ENCODE assay signal across 20 cellular contexts in the genomic region with DNA sequence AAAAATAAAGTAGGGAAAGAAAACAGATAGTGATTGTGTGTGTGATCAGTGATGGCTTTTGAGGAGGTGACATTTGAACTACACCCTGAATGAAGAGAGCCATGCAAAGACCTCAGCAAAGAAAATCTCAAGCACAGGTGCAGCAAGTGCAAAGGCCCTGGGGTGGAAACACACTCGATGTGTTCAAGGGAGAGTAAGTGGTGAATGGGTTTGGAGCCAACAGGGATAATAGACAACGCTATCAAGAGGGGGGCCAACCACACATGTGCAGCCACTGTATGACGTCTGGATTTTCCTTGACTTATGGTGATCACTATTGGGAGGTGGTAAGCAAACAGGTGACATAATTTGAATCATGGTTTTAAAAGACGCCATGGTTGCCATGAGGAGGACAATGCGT.
A peak's percentile ranks its signal among the peaks of the same experiment; 100 is the strongest.
DNase-seq lines count a peak whose midpoint lies in the region; ATAC-seq and TF ChIP-seq lines count a peak whose summit lies in the region.
"Had no signal": no experiment of that assay in that cellular context is flagged by ENCODE, and none has a peak within 500 bp of the region (broad histone marks: within the 10 kb centered on the region; RNA-seq: fewer than 3 reads in every experiment).

No MANE protein-coding gene starts in this region.

- H3K27ac Mint-ChIP-seq in T-helper 17 cell, result peak overlapping the region; percentile 42
- peak overlapping the region; percentile 91 for H3K27ac Mint-ChIP-seq in nephron progenitor cell
- H3K27ac Mint-ChIP-seq in stimulated activated effector memory CD8-positive, alpha-beta T cell treated with anti-CD3 and anti-CD28 coated beads, Interleukin-12 subunit alpha, Interleukin-12 subunit beta, amount 100 ng/mL, for 72 hours, result peak overlapping the region; percentile 33
- H3K27ac Mint-ChIP-seq: CD4-positive, alpha-beta memory T cell had no signal

- no peak overlapping the region for H3K4me3 Mint-ChIP-seq in T-helper 17 cell
- no peak overlapping the region for H3K4me3 Mint-ChIP-seq in nephron progenitor cell
- H3K4me3 Mint-ChIP-seq in stimulated activated effector memory CD8-positive, alpha-beta T cell treated with anti-CD3 and anti-CD28 coated beads, Interleukin-12 subunit alpha, Interleukin-12 subunit beta, amount 100 ng/mL, for 72 hours, result no peak overlapping the region
- H3K4me3 Mint-ChIP-seq: CD4-positive, alpha-beta memory T cell had no signal

- CTCF ChIA-PET in HEK293 (lab: Yijun Ruan, JAX), result no interaction called here

- DNase-seq in T-helper 17 cell (no peak), nephron progenitor cell (no peak), head of caudate nucleus (no peak), left cardiac atrium (no peak), AG08396 (ENCODE audit: low spot score) (no peak)
- DNase-seq in stimulated activated effector memory CD8-positive, alpha-beta T cell treated with anti-CD3 and anti-CD28 coated beads, Interleukin-12 subunit alpha, Interleukin-12 subunit beta, amount 100 ng/mL, for 72 hours (ENCODE audit: low spot score in 2 of 2), result no peak
- DNase-seq: 8988T; ACHN; C1 segment of cervical spinal cord; Calu3; CD4-positive, alpha-beta memory T cell; COR-L47; DMS53; DMS79 treated with DMSO at 0.1 percent for 48 hours; GF-D8; GM23248; H7; HCEC 1CT had no signal

- H3K27ac ChIP-seq in HEK293 (ENCODE audit: extremely low read depth, low read depth, low read length), result no peak overlapping the region
- H3K27ac ChIP-seq: A549, GM23248 had no signal

- no peak overlapping the region for H3K4me3 ChIP-seq in HEK293 (ENCODE audit: low read depth, low read length)
- H3K4me3 ChIP-seq: A549, GM23248 had no signal

- H3K4me1 ChIP-seq in HEK293 (ENCODE audit: control insufficient read depth, insufficient read depth, low read length), result no peaks in the 10 kb centered on the region
- H3K4me1 ChIP-seq: A549 had no signal

- intact Hi-C loops in head of caudate nucleus (cut with DNase I), result no loop called here
- intact Hi-C loops in left cardiac atrium (cut with DNase I), result no loop called here

- H3K9me3 ChIP-seq in HEK293 (ENCODE audit: control insufficient read depth, insufficient read depth, low read depth, low read length) (no peaks in the 10 kb centered on the region), T-helper 17 cell (ENCODE audit: control insufficient read depth, low read length, poor library complexity, severe bottlenecking) (no peaks in the 10 kb centered on the region)
- H3K9me3 ChIP-seq: A549 had no signal

- H3K36me3 Mint-ChIP-seq in T-helper 17 cell (ENCODE audit: low read depth), result peaks cover 6% of the 10 kb centered on the region
- H3K36me3 Mint-ChIP-seq in nephron progenitor cell (ENCODE audit: low read depth), result no peaks in the 10 kb centered on the region
- no peaks in the 10 kb centered on the region for H3K36me3 Mint-ChIP-seq in stimulated activated effector memory CD8-positive, alpha-beta T cell treated with anti-CD3 and anti-CD28 coated beads, Interleukin-12 subunit alpha, Interleukin-12 subunit beta, amount 100 ng/mL, for 72 hours
- H3K36me3 Mint-ChIP-seq: CD4-positive, alpha-beta memory T cell had no signal

- H3K4me1 Mint-ChIP-seq in T-helper 17 cell (peaks cover 11% of the 10 kb centered on the region), nephron progenitor cell (peaks cover 57% of the 10 kb centered on the region)
- no peaks in the 10 kb centered on the region for H3K4me1 Mint-ChIP-seq in stimulated activated effector memory CD8-positive, alpha-beta T cell treated with anti-CD3 and anti-CD28 coated beads, Interleukin-12 subunit alpha, Interleukin-12 subunit beta, amount 100 ng/mL, for 72 hours
- H3K4me1 Mint-ChIP-seq: CD4-positive, alpha-beta memory T cell had no signal

- TF ChIP-seq CTCF in HEK293 (tag by site-specific recombination; IDR thresholded peaks at IDR 0.05) (no peak), nephron progenitor cell (IDR thresholded peaks at IDR 0.05) (no peak)

- H3K9me3 Mint-ChIP-seq in nephron progenitor cell, result no peaks in the 10 kb centered on the region
- H3K9me3 Mint-ChIP-seq in stimulated activated effector memory CD8-positive, alpha-beta T cell treated with anti-CD3 and anti-CD28 coated beads, Interleukin-12 subunit alpha, Interleukin-12 subunit beta, amount 100 ng/mL, for 72 hours, result no peaks in the 10 kb centered on the region
- H3K9me3 Mint-ChIP-seq: CD4-positive, alpha-beta memory T cell had no signal

- ATAC-seq in T-helper 17 cell (no peak), left cardiac atrium (no peak)
- no peak for ATAC-seq in stimulated activated effector memory CD8-positive, alpha-beta T cell treated with anti-CD3 and anti-CD28 coated beads, Interleukin-12 subunit alpha, Interleukin-12 subunit beta, amount 100 ng/mL, for 72 hours
- ATAC-seq: A549 had no signal

- POLR2A ChIA-PET in HEK293 (lab: Yijun Ruan, JAX), result no interaction called here

- H3K27me3 Mint-ChIP-seq in T-helper 17 cell, result no peaks in the 10 kb centered on the region
- H3K27me3 Mint-ChIP-seq in nephron progenitor cell (ENCODE audit: low read depth, poor library complexity), result peaks cover 3% of the 10 kb centered on the region

- no peaks in the 10 kb centered on the region for H3K36me3 ChIP-seq in HEK293 (ENCODE audit: control insufficient read depth in 2 of 2, insufficient read depth in 1 of 2, low read length in 2 of 2)

TF ChIP-seq in HEK293, 187 proteins besides CTCF, POLR2A, EP300 and RAD21:
- TF ChIP-seq PRDM10 (tag by site-specific recombination; IDR thresholded peaks at IDR 0.05), result no peak
- TF ChIP-seq ZNF664 (tag by site-specific recombination; IDR thresholded peaks at IDR 0.05), result no peak
- peak; percentile 81 for TF ChIP-seq ZNF623 (tag by site-specific recombination; IDR thresholded peaks at IDR 0.05)

Comparison
In these comparisons a context has a peak if more than half of its experiments do, and no peak if none do; other contexts are left out.
1. H3K27ac Mint-ChIP-seq: peak in every context shown above with its lines; median percentile 91 in nephron progenitor cell; 42 in T-helper 17 cell; 33 in stimulated activated effector memory CD8-positive, alpha-beta T cell treated with anti-CD3 and anti-CD28 coated beads, Interleukin-12 subunit alpha, Interleukin-12 subunit beta, amount 100 ng/mL, for 72 hours.